ENCODE assay signal across 24 cellular contexts in genomic region chr11:8581300-8581699, GRCh38. TPM values are rescaled to one million over a fixed set of nuclear protein-coding genes. Genes with fewer than 3 reads are reported as not detected.
DNase-seq lines count a peak whose midpoint lies in the region; ATAC-seq, FAIRE-seq and TF ChIP-seq lines count a peak whose summit lies in the region.
"Had no signal": no experiment of that assay in that cellular context is flagged by ENCODE, and none has a peak within 500 bp of the region (broad histone marks: within the 10 kb centered on the region; RNA-seq: fewer than 3 reads in every experiment).

No MANE protein-coding gene starts in this region.

- no peak overlapping the region for H2BK12ac ChIP-seq in H1 (ENCODE audit: low read depth, low read length)

- FAIRE-seq in H1 (lab: Jason Lieb, UNC), result peak; percentile 7
- FAIRE-seq: HTR-8/SVneo had no signal

- TF ChIP-seq EP300 in H1 (IDR thresholded peaks at IDR 0.05; ENCODE audit: borderline replicate concordance in 1 of 2, low read depth in 2 of 2, low read length in 2 of 2) (no peak), suprapubic skin (IDR thresholded peaks at IDR 0.05) (no peak)

- H3K23ac ChIP-seq in H1 (ENCODE audit: insufficient read length), result no peak overlapping the region

- no peak for TF ChIP-seq POLR2A in H1 (IDR thresholded peaks at IDR 0.05; ENCODE audit: control extremely low read depth in 1 of 2, low read depth in 2 of 2, low read length in 2 of 2)
- no peak for TF ChIP-seq POLR2A in suprapubic skin (IDR thresholded peaks at IDR 0.05)

- no peak overlapping the region for H3K4me2 ChIP-seq in H1 (ENCODE audit: insufficient read depth in 1 of 2, low read depth in 2 of 2, low read length in 2 of 2)
- H3K4me2 ChIP-seq: GM23338 had no signal

- no peak overlapping the region for H2AK5ac ChIP-seq in H1 (ENCODE audit: low read depth, low read length)

- POLR2A ChIA-PET in H1 (lab: Charles Lee; ENCODE audit: partially characterized antibody), result interaction anchor here (0.6 kb wide), 1 partner anchor 1652 kb away, joined by 3 read pairs; no protein-coding TSS in a partner anchor

- H3K27ac ChIP-seq in H1 (ENCODE audit: low read depth, low read length) (no peak overlapping the region), suprapubic skin (no peak overlapping the region)
- H3K27ac ChIP-seq: 22Rv1, Peyer's patch, SK-N-MC had no signal

- H3K79me1 ChIP-seq in H1 (ENCODE audit: low read depth, low read length), result peaks cover 2% of the 10 kb centered on the region; the same call in 1 of the 2 replicates

- WGBS in H1 (ENCODE audit: extremely low coverage in 1 of 2, insufficient coverage in 1 of 2, insufficient read length in 1 of 2, insufficient replicate concordance in 2 of 2, low coverage in 1 of 2, low lambda C conversion rate in 2 of 2, missing lambda C conversion rate in 1 of 2), 2 experiments, result 79% methylated on average over 3 of the region's 3 CpGs; no CpG with 5 or more reads in 1 of the 2 experiments
- WGBS in suprapubic skin, result 74% methylated on average over 3 of the region's 3 CpGs

- no peak overlapping the region for H3K14ac ChIP-seq in H1 (ENCODE audit: insufficient read length)

- no peak overlapping the region for H2BK5ac ChIP-seq in H1 (ENCODE audit: low read depth, low read length)

- no peak overlapping the region for H2BK15ac ChIP-seq in H1 (ENCODE audit: low read length)

- no peak overlapping the region for H3K9ac ChIP-seq in H1 (replicated peaks in 1 of 4; ENCODE audit: extremely low read depth in 1 of 4, low read depth in 3 of 4, low read length in 3 of 4)

- no peak for TF ChIP-seq CTCF in AG10803 (conservative IDR thresholded peaks at IDR 0.05; ENCODE audit: low read length)
- TF ChIP-seq CTCF in H1 (IDR thresholded peaks at IDR 0.05; ENCODE audit: control extremely low read depth in 1 of 3, insufficient read depth in 1 of 3, low read depth in 1 of 3, low read length in 3 of 3), result no peak
- no peak for TF ChIP-seq CTCF in suprapubic skin (IDR thresholded peaks at IDR 0.05)

- H4K91ac ChIP-seq in H1 (replicated peaks; ENCODE audit: insufficient read length, low read length), result no peak overlapping the region

- no peak overlapping the region for H2BK120ac ChIP-seq in H1 (replicated peaks; ENCODE audit: low read depth, low read length)

- H3K4me3 ChIP-seq in AG10803 (ENCODE audit: low read length) (no peak overlapping the region), H1 (ENCODE audit: extremely low read depth in 1 of 4, insufficient read depth in 2 of 4, low read depth in 3 of 4, low read length in 4 of 4) (no peak overlapping the region), suprapubic skin (no peak overlapping the region)
- H3K4me3 ChIP-seq: GM23338, MG63, Peyer's patch, SK-N-MC had no signal

- peak; percentile 21 for DNase-seq in AG10803 (ENCODE audit: low read depth)
- DNase-seq in NCI-H226, result peak; percentile 9
- DNase-seq in H1 (ENCODE audit: low read depth in 1 of 2, low spot score in 2 of 2), result no peak
- peak; percentile 7 for DNase-seq in iris pigment epithelial cell (ENCODE audit: low read depth)
- no peak for DNase-seq in midbrain (lab: John Stamatoyannopoulos, UW)
- DNase-seq in GDM1 (lab: John Stamatoyannopoulos, UW), result no peak
- DNase-seq in suprapubic skin (ENCODE audit: low spot score in 2 of 2), result no peak
- DNase-seq: Calu3, DMS153, DND-41, HCEC 1CT, KG1, MG63, NCI-H1105 treated with DMSO at 0.1 percent for 48 hours, NCI-H146, NCI-H2029, NCI-H69, Peyer's patch, SIG-M5 had no signal

- H3K27me3 ChIP-seq in H1 (replicated peaks in 1 of 4; ENCODE audit: control insufficient read depth in 3 of 4, extremely low read depth in 1 of 4, insufficient read depth in 3 of 4, low read length in 3 of 4), result no peaks in the 10 kb centered on the region
- no peaks in the 10 kb centered on the region for H3K27me3 ChIP-seq in suprapubic skin
- H3K27me3 ChIP-seq: MG63, Peyer's patch had no signal

- H3K23me2 ChIP-seq in H1 (ENCODE audit: low read depth, low read length), result no peaks in the 10 kb centered on the region

- TF ChIP-seq RAD21 in H1 (IDR thresholded peaks at IDR 0.05 in 1 of 2, conservative IDR thresholded peaks at IDR 0.05 in 1 of 2; ENCODE audit: low read depth in 2 of 2, low read length in 2 of 2), result no peak

- H4K8ac ChIP-seq in H1 (ENCODE audit: extremely low read depth, insufficient read depth, low read length), result no peak overlapping the region

- no peak overlapping the region for H3K4ac ChIP-seq in H1 (replicated peaks; ENCODE audit: insufficient read length, low read depth, low read length)

- H3K56ac ChIP-seq in H1 (replicated peaks; ENCODE audit: insufficient read length, low read depth, low read length), result no peak overlapping the region

- H2BK20ac ChIP-seq in H1 (ENCODE audit: low read length), result no peak overlapping the region

- no peak overlapping the region for H3K18ac ChIP-seq in H1 (ENCODE audit: extremely low read depth, low read length)

- H3K4me1 ChIP-seq in H1 (replicated peaks in 1 of 4; ENCODE audit: control insufficient read depth in 3 of 4, insufficient read depth in 4 of 4, low read length in 3 of 4) (no peaks in the 10 kb centered on the region), suprapubic skin (no peaks in the 10 kb centered on the region)
- H3K4me1 ChIP-seq: Peyer's patch had no signal

- no peak overlapping the region for H4K5ac ChIP-seq in H1 (ENCODE audit: insufficient read length, low read depth, low read length)

- CTCF ChIA-PET in H1 (lab: Charles Lee; ENCODE audit: partially characterized antibody), result interaction anchor here (1.0 to 1.4 kb wide), 4 partner anchors 11 to 67 kb away, joined by 3 to 4 read pairs (median 4); no protein-coding TSS in a partner anchor

- H3K9me3 ChIP-seq in H1 (ENCODE audit: insufficient read depth in 2 of 2, low read depth in 1 of 2, low read length in 1 of 2) (peaks cover 0 to 2% of the 10 kb centered on the region in 2 experiments; a peak in 1 of 4 replicates), suprapubic skin (no peaks in the 10 kb centered on the region)
- H3K9me3 ChIP-seq: MG63, Peyer's patch had no signal

- peaks cover 0 to 6% of the 10 kb centered on the region in 2 experiments; a peak in 1 of 4 replicates for H3K79me2 ChIP-seq in H1 (ENCODE audit: control insufficient read depth in 1 of 2, insufficient read depth in 2 of 2, low read length in 2 of 2)

- no peak for ATAC-seq in HG03439 (IDR thresholded peaks at IDR 0.05; ENCODE audit: unreplicated experiment)
- ATAC-seq: GM23338 had no signal

- no peaks in the 10 kb centered on the region for H3K36me3 ChIP-seq in H1 (ENCODE audit: control insufficient read depth in 2 of 4, insufficient read depth in 4 of 4, low read length in 3 of 4)
- H3K36me3 ChIP-seq in suprapubic skin, result no peaks in the 10 kb centered on the region
- H3K36me3 ChIP-seq: MG63, Peyer's patch had no signal

- H2AFZ ChIP-seq in H1 (ENCODE audit: low read length), result no peak overlapping the region
- H2AFZ ChIP-seq: GM23338 had no signal

- H4K20me1 ChIP-seq in H1 (replicated peaks in 1 of 2; ENCODE audit: control insufficient read depth in 1 of 2, insufficient read depth in 2 of 2, low read length in 2 of 2), result no peaks in the 10 kb centered on the region

TF ChIP-seq in H1, 55 proteins besides CTCF, POLR2A, EP300 and RAD21:
- TF ChIP-seq E2F6 (IDR thresholded peaks at IDR 0.05) (no peak), PHF8 (conservative IDR thresholded peaks at IDR 0.05; ENCODE audit: low read depth, low read length) (no peak), POLR2AphosphoS5 (IDR thresholded peaks at IDR 0.05; ENCODE audit: low read depth, low read length) (no peak)

RNA-seq across cellular contexts. Expression of gene STK33, which starts 12.7 kb away (rescaled TPM):
- total RNA-seq in H1 (2021; fragmentation: NEBNext Ultra II Directional; extraction: Animal tissue kit (Norgen Biotek cat#: 25700)), result 16.0 and 25.1 TPM in 2 replicates
- 7.0 and 8.8 TPM in 2 replicates for polyA plus RNA-seq in H1 (2011; rRNA removed)
- polyA plus RNA-seq in H1 (2011; cell fraction: cytosol; rRNA removed), result 9.2 TPM
- 14.2 TPM for polyA plus RNA-seq in H1 (2011; cell fraction: nucleus; rRNA removed)
- polyA plus RNA-seq in H1 (2012, experiment 1 of 2), result 9.0 to 15.0 TPM (median 10.8 TPM) in 4 replicates
- 1.7 TPM for polyA plus RNA-seq in H1 (2012, experiment 2 of 2)
- 20.6 TPM for polyA plus RNA-seq in H1 (2013, experiment 1 of 2)
- polyA plus RNA-seq in H1 (2013, experiment 2 of 2), result 19.1 TPM
- polyA minus RNA-seq in H1 (2011; rRNA and poly(A)+ RNA removed), result 6.7 and 8.9 TPM in 2 replicates
- 7.6 TPM for polyA minus RNA-seq in H1 (2011; cell fraction: cytosol; rRNA and poly(A)+ RNA removed)
- polyA minus RNA-seq in H1 (2011; cell fraction: nucleus; rRNA and poly(A)+ RNA removed), result 27.0 TPM
- total RNA-seq in suprapubic skin, result under 1 TPM in 1 of 4 donors, not detected in 3; 0.76 TPM

Comparison
In these comparisons a context has a peak if more than half of its experiments do, and no peak if none do; other contexts are left out.
1. DNase-seq: peak in AG10803 (single experiment), NCI-H226 (single experiment) and iris pigment epithelial cell (single experiment); none in H1 (0 of 2), midbrain (single experiment), GDM1 (single experiment) and suprapubic skin (0 of 2).